In genomic region chr20:63564036-63564810, GRCh38 we compare ENCODE assay signal across 31 cellular contexts. TPM values are rescaled to one million over a fixed set of nuclear protein-coding genes. Genes with fewer than 3 reads are reported as not detected.
"Had no signal": no experiment of that assay in that cellular context is flagged by ENCODE, and none has a peak within 500 bp of the region (broad histone marks: within the 10 kb centered on the region; RNA-seq: fewer than 3 reads in every experiment).

No MANE protein-coding gene starts in this region.

- H3K27ac ChIP-seq: ascending aorta, cardiac muscle cell, SJSA1 had no signal

- H3K27me3 ChIP-seq: ascending aorta, cardiac muscle cell, SJSA1 had no signal

- DNase-seq: activated CD4-positive, alpha-beta T cell treated with anti-CD3 and anti-CD28 coated beads for 36 hours; activated CD4-positive, alpha-beta T cell treated with anti-CD3 and anti-CD28 coated beads, Interleukin-2, amount 10 ng/mL, durations not matched to agents 7 days and 5 days; activated CD4-positive, alpha-beta T cell treated with anti-CD3 and anti-CD28 coated beads, Interleukin-2, amount 50 U/mL, for 48 hours; activated CD8-positive, alpha-beta T cell treated with anti-CD3 and anti-CD28 coated beads, Interleukin-2, amount 10 ng/mL, durations not matched to agents 7 days and 5 days; activated gamma-delta T cell; activated naive CD4-positive, alpha-beta T cell treated with Interleukin-2 at 50 U/mL for 16 hours; activated naive CD8-positive, alpha-beta T cell treated with anti-CD3 and anti-CD28 coated beads, Interleukin-2, amount 10 ng/mL, durations not matched to agents 7 days and 5 days; activated T-cell treated with anti-CD3 and anti-CD28 coated beads, Interleukin-2, amount 50 U/mL, for 24 hours; amygdala; MM.1S; MV-4-11; NCI-H1092; NCI-H1436 treated with DMSO at 0.1 percent for 48 hours; NCI-H1694 treated with DMSO at 0.1 percent for 48 hours; NCI-H2029; NCI-H345; NCI-H524 treated with DMSO at 0.1 percent for 48 hours; SHP77 treated with DMSO at 0.1 percent for 48 hours; SK-N-SH had no signal

- H3K36me3 ChIP-seq: cardiac muscle cell had no signal

- H3K4me1 ChIP-seq: ascending aorta, SJSA1 had no signal

- H3K9ac ChIP-seq: SK-N-SH had no signal

- ATAC-seq: activated CD4-positive, alpha-beta T cell treated with anti-CD3 and anti-CD28 coated beads for 36 hours; activated CD4-positive, CD25-positive, alpha-beta regulatory T cell treated with anti-CD3 and anti-CD28 coated beads, Interleukin-2, amount 50 U/mL, for 24 hours; activated CD8-positive, alpha-beta T cell treated with anti-CD3 and anti-CD28 coated beads, Interleukin-2, amount 10 ng/mL, durations not matched to agents 7 days and 5 days; Panc1; WTC11 had no signal

- H3K9me3 ChIP-seq: ascending aorta, SJSA1, SK-N-SH had no signal

- H3K4me2 ChIP-seq: SK-N-SH had no signal

- H3K4me3 ChIP-seq: ascending aorta, cardiac muscle cell, SJSA1 had no signal

- FAIRE-seq: TTC549 had no signal

RNA-seq across cellular contexts. Expression of gene FNDC11, which starts 10.3 kb away (rescaled TPM):
- total RNA-seq: ascending aorta had no signal

RNA-seq across cellular contexts. Expression of gene SRMS, which starts 16.7 kb away (rescaled TPM):
- total RNA-seq: activated CD4-positive, alpha-beta T cell treated with anti-CD3 and anti-CD28 coated beads for 36 hours; activated CD4-positive, alpha-beta T cell treated with anti-CD3 and anti-CD28 coated beads, Interleukin-2, amount 10 ng/mL, durations not matched to agents 7 days and 5 days; activated CD8-positive, alpha-beta T cell treated with anti-CD3 and anti-CD28 coated beads, Interleukin-2, amount 10 ng/mL, durations not matched to agents 7 days and 5 days; activated naive CD8-positive, alpha-beta T cell treated with anti-CD3 and anti-CD28 coated beads, Interleukin-2, amount 10 ng/mL, durations not matched to agents 7 days and 5 days; activated T-helper 2 cell treated with anti-CD3 and anti-CD28 coated beads, Interferon-gamma antibody, Interleukin-2, Interleukin-4, amounts not matched to agents 10 μg/mL and 5 μg/mL and 100 μg/mL, durations not matched to agents 14 hours and 24 hours and 36 hours; ascending aorta; cardiac muscle cell; chondrocyte; LHCN-M2; NCI-H460; RPMI7951; SJSA1 had no signal
- polyA plus RNA-seq: cardiac muscle cell, SK-N-SH had no signal

RNA-seq across cellular contexts. Expression of gene PTK6, which starts 27.0 kb away (rescaled TPM):
- total RNA-seq: ascending aorta, cardiac muscle cell, chondrocyte, SJSA1 had no signal
